ENCODE assay signal across 13 cellular contexts in genomic region chr6:106373502-106374239, GRCh38.
"Had no signal": no experiment of that assay in that cellular context is flagged by ENCODE, and none has a peak within 500 bp of the region (broad histone marks: within the 10 kb centered on the region; RNA-seq: fewer than 3 reads in every experiment).

No MANE protein-coding gene starts in this region.

- ATAC-seq: sciatic nerve had no signal

- H3K9me3 Mint-ChIP-seq: activated B cell treated with CpG ODN at 0.5 μM for 24 hours; mesothelial cell of epicardium; neural crest cell; T-helper 1 cell treated with Interleukin-12 subunit alpha and Interleukin-12 subunit beta and Interleukin-4 antibody, amounts not matched to agents 30 μg/mL and 1 μg/mL, for 36 hours had no signal

- H3K4me3 Mint-ChIP-seq: activated B cell treated with CpG ODN at 0.5 μM for 24 hours; mesothelial cell of epicardium; neural crest cell; T-helper 1 cell treated with Interleukin-12 subunit alpha and Interleukin-12 subunit beta and Interleukin-4 antibody, amounts not matched to agents 30 μg/mL and 1 μg/mL, for 36 hours had no signal

- H3K36me3 Mint-ChIP-seq: mesothelial cell of epicardium had no signal

- H3K4me1 Mint-ChIP-seq: neural crest cell had no signal

- DNase-seq: activated B cell treated with CpG ODN at 0.5 μM for 24 hours; activated naive CD4-positive, alpha-beta T cell treated with anti-CD3 and anti-CD28 coated beads, Interleukin-2, amount 50 U/mL, for 16 hours; brain microvascular endothelial cell; dermis blood vessel endothelial cell; erythroblast; hippocampal formation; stimulated activated CD4-positive, alpha-beta T cell treated with anti-CD3 and anti-CD28 coated beads, Interleukin-2, amount 100 ng/mL, for 48 hours; stomach had no signal

- H3K27ac ChIP-seq: brain microvascular endothelial cell, stomach, thoracic aorta had no signal

- H3K27ac Mint-ChIP-seq: activated B cell treated with CpG ODN at 0.5 μM for 24 hours; mesothelial cell of epicardium; T-helper 1 cell treated with Interleukin-12 subunit alpha and Interleukin-12 subunit beta and Interleukin-4 antibody, amounts not matched to agents 30 μg/mL and 1 μg/mL, for 36 hours had no signal
